Comparison of ENCODE assay signal across 8 cellular contexts in genomic region chr9:107465467-107466451, GRCh38. TPM values are rescaled to one million over a fixed set of nuclear protein-coding genes. Genes with fewer than 3 reads are reported as not detected.
DNase-seq lines count a peak whose midpoint lies in the region; TF ChIP-seq lines count a peak whose summit lies in the region.

No MANE protein-coding gene starts in this region.

- no peak overlapping the region for H3K27ac ChIP-seq in mammary epithelial cell (ENCODE audit: insufficient read depth, low read depth, low read length)

- dilution Hi-C loops in mammary epithelial cell (cut with HindIII; ENCODE audit: low sequenced_read_pairs), result no loop called here

- TF ChIP-seq CTCF in GM12872 (IDR thresholded peaks at IDR 0.05; ENCODE audit: insufficient read depth, low read depth, low read length), result peak; percentile 40; the same call in 2 of the 3 replicates
- TF ChIP-seq CTCF in mammary epithelial cell (conservative IDR thresholded peaks at IDR 0.05 in 1 of 2, IDR thresholded peaks at IDR 0.05 in 1 of 2; ENCODE audit: extremely low read depth in 1 of 2, insufficient read depth in 1 of 2, low read depth in 1 of 2, low read length in 2 of 2), result peak; percentile 63 to 83

- H3K4me1 ChIP-seq in mammary epithelial cell (ENCODE audit: insufficient read depth, low read length), result peaks cover 11% of the 10 kb centered on the region

- BruUV-seq in mammary epithelial cell (replicated peaks; lab: Mats Ljungman, UMichigan), result no TSS peak

- no peaks in the 10 kb centered on the region for H3K79me2 ChIP-seq in mammary epithelial cell (ENCODE audit: insufficient read depth, low read length)

- CTCF ChIA-PET in mammary epithelial cell (lab: Charles Lee; ENCODE audit: low non-redundant PET), result interaction anchor here (0.5 to 0.9 kb wide), 6 partner anchors 24 to 1060 kb away, joined by 3 to 7 read pairs (median 4); partner anchors contain the start of gene KLF4

- peak overlapping the region; percentile 91 for H3K4me2 ChIP-seq in mammary epithelial cell (ENCODE audit: insufficient read depth, low read depth, low read length)

- DNase-seq in H7 (peak; percentile 95), NCI-H510A treated with DMSO at 0.1 percent for 48 hours (lab: John Stamatoyannopoulos, UW) (peak; percentile 31), mammary epithelial cell (peak; percentile 50), iPS-NIHi11 (ENCODE audit: low spot score) (peak; percentile 91), skeletal muscle cell (ENCODE audit: low read depth) (no peak), activated gamma-delta T cell treated with Interleukin-2 at 50 U/mL for 16 hours (no peak), NCI-H1694 treated with DMSO at 0.1 percent for 48 hours (lab: John Stamatoyannopoulos, UW) (no peak)

- in situ Hi-C loops in mammary epithelial cell (cut with MboI; ENCODE audit: low sequenced_read_pairs in 2 of 2), result loop anchor here (25.0 kb wide), 4 partner anchors 797 to 1297 kb away; no protein-coding TSS in a partner anchor

- 27% methylated on average over 35 of the region's 75 CpGs for WGBS in mammary epithelial cell (ENCODE audit: low coverage, missing lambda C conversion rate)

- peak overlapping the region; percentile 33 for H3K9ac ChIP-seq in mammary epithelial cell (ENCODE audit: insufficient read depth, low read length)

- H4K20me1 ChIP-seq in mammary epithelial cell (ENCODE audit: insufficient read depth, low read length), result no peaks in the 10 kb centered on the region

- peak overlapping the region; percentile 98 for H2AFZ ChIP-seq in mammary epithelial cell (ENCODE audit: low read depth, low read length)

- H3K4me3 ChIP-seq in H7 (ENCODE audit: insufficient read depth, low read depth, low read length), result peak overlapping the region; percentile 67
- H3K4me3 ChIP-seq in mammary epithelial cell (replicated peaks in 1 of 3; ENCODE audit: insufficient read depth in 1 of 3, low read depth in 2 of 3, low read length in 3 of 3), result peak overlapping the region; percentile 51 to 71 (median 59)
- H3K4me3 ChIP-seq in skeletal muscle cell (ENCODE audit: low read depth, low read length), result peak overlapping the region; percentile 56

- no peaks in the 10 kb centered on the region for H3K9me3 ChIP-seq in mammary epithelial cell (replicated peaks; ENCODE audit: insufficient read depth, low read length)

- H3K27me3 ChIP-seq in H7 (ENCODE audit: control insufficient read depth, insufficient read depth, low read length), result peaks cover 16% of the 10 kb centered on the region
- no peaks in the 10 kb centered on the region for H3K27me3 ChIP-seq in mammary epithelial cell (ENCODE audit: insufficient read depth, low read length)

- intact Hi-C loops in mammary epithelial cell (cut with micrococcal nuclease), result loop anchor here (1.0 to 5.0 kb wide), 6 partner anchors 807 to 1349 kb away; no protein-coding TSS in a partner anchor

- H3K36me3 ChIP-seq in H7 (replicated peaks; ENCODE audit: control insufficient read depth, insufficient read depth, low read length) (no peaks in the 10 kb centered on the region), mammary epithelial cell (ENCODE audit: insufficient read depth, low read length) (no peaks in the 10 kb centered on the region)

RNA-seq across cellular contexts. Expression of gene KLF4, which starts 23.8 kb away (rescaled TPM):
- 1.8 and 2.5 TPM in 2 replicates for total RNA-seq in H7 (2014; rRNA removed; shearing (Covaris generic))
- total RNA-seq in mammary epithelial cell, result 10 to 100 TPM; 20.5 to 52.5 TPM
- polyA plus RNA-seq in mammary epithelial cell, result 10.1 TPM
- polyA minus RNA-seq in mammary epithelial cell, result 8.6 TPM

Comparison
In these comparisons a context has a peak if more than half of its experiments do, and no peak if none do; other contexts are left out.
1. DNase-seq: peak in H7 (single experiment), NCI-H510A treated with DMSO at 0.1 percent for 48 hours (single experiment), mammary epithelial cell (single experiment) and iPS-NIHi11 (single experiment); none in skeletal muscle cell (single experiment), activated gamma-delta T cell treated with Interleukin-2 at 50 U/mL for 16 hours (single experiment) and NCI-H1694 treated with DMSO at 0.1 percent for 48 hours (single experiment).
2. Peak in every context shown above with its lines, with median percentiles within 50 percentile points of each other: H3K4me3 ChIP-seq.